In the genomic region with DNA sequence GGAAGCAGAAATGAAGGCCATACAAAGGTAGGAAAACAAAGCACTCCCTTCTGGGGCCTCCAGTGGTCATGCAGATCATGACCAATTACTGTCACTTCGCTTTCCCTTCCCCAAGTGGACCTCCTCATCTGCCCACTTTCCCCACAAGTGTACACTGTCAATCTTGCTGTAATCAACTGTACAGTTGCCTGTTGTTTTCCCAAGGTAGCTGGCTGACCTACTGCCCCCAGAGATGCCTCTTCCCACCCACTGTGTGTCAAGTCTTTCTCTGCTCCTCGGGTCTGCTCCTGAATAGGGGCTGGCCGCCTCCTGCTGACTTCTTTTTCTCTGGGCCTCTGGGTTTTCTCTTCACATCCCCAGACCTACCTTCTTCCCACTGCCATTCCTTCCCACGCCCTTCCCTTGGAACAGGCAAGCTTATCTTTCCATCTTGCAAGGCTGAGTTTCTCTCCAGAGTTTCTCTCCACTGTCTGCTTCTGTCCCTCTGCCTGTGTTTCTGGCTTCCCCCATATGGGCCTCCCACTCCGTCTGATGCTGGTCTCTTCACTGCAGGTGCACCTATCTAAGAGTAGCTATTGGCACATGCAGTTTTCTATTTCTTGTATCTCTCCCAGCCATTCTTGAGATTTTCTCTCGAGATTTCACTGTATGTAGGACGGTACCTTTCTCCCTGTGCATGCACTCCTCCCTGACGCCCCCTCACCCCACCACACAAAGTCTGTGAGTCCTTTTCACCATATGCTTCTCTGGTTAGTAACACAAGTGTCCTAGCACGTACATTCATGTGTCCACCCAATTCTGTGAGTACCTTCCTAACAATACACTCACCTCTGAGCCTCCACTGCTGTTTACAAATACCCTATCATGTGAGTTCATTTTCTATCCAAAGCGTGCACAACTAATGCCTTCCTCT, we compare ENCODE assay signal across 1 cellular context.
TF ChIP-seq lines count a peak whose summit lies in the region.

No MANE protein-coding gene starts in this region.

TF ChIP-seq in SK-N-SH, 30 proteins besides CTCF, POLR2A, EP300 and RAD21 (continued from another document):
- TF ChIP-seq, protein P1, sequence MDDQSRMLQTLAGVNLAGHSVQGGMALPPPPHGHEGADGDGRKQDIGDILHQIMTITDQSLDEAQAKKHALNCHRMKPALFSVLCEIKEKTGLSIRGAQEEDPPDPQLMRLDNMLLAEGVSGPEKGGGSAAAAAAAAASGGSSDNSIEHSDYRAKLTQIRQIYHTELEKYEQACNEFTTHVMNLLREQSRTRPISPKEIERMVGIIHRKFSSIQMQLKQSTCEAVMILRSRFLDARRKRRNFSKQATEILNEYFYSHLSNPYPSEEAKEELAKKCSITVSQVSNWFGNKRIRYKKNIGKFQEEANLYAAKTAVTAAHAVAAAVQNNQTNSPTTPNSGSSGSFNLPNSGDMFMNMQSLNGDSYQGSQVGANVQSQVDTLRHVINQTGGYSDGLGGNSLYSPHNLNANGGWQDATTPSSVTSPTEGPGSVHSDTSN (IDR thresholded peaks at IDR 0.05): peak; percentile 29; the same call in 1 of the 2 replicates
- no peak for TF ChIP-seq FOXM1 (IDR thresholded peaks at IDR 0.05; ENCODE audit: low read depth)
- TF ChIP-seq, protein P2, sequence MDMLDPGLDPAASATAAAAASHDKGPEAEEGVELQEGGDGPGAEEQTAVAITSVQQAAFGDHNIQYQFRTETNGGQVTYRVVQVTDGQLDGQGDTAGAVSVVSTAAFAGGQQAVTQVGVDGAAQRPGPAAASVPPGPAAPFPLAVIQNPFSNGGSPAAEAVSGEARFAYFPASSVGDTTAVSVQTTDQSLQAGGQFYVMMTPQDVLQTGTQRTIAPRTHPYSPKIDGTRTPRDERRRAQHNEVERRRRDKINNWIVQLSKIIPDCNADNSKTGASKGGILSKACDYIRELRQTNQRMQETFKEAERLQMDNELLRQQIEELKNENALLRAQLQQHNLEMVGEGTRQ (IDR thresholded peaks at IDR 0.05; ENCODE audit: borderline replicate concordance, low read depth, low read length): no peak
TF ChIP-seq in SK-N-SH: peak in this region for 2.
